In the genomic region with DNA sequence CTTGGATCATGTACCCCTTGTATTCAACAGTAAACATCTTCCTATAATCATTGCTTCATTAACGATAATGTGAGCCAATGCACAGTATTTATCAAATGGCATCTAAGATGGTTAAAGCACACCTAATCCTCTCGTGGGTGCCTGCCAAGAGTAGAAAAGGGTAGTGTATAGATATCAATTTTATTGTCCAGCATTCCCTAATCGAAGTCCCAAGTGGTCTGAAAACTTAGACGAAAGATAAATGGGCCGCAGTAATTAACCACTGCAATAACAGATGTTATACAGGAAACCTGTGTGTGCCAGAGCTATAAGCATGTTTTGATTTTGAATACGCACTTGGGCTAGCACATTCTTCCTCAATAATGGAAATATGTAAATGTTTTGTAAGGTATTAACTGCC, we compare ENCODE assay signal across 8 cellular contexts. TPM values are rescaled to one million over a fixed set of nuclear protein-coding genes. Genes with fewer than 3 reads are reported as not detected.
DNase-seq lines count a peak whose midpoint lies in the region; ATAC-seq and TF ChIP-seq lines count a peak whose summit lies in the region.

No MANE protein-coding gene starts in this region.

- no peaks in the 10 kb centered on the region for H3K36me3 ChIP-seq in left lung
- H3K36me3 ChIP-seq in stomach, result no peaks in the 10 kb centered on the region

- H3K27me3 ChIP-seq in left lung (no peaks in the 10 kb centered on the region), stomach (no peaks in the 10 kb centered on the region)

- H3K27me3 Mint-ChIP-seq in activated naive CD8-positive, alpha-beta T cell treated with anti-CD3 and anti-CD28 coated beads, Interleukin-2, amount 50 U/mL, for 24 hours, result no peaks in the 10 kb centered on the region

- H3K27ac ChIP-seq in left lung (peak overlapping the region; percentile 88 to 98), stomach (peak overlapping the region in 4 of 5 donors; percentile 90 to 95 (median 94))

- DNase-seq in DMS 273 (lab: John Stamatoyannopoulos, UW; ENCODE audit: unreplicated experiment), result peak; percentile 42
- no peak for DNase-seq in DMS 273 treated with DMSO at 0.1 percent for 48 hours (lab: John Stamatoyannopoulos, UW)
- DNase-seq in activated naive CD8-positive, alpha-beta T cell treated with anti-CD3 and anti-CD28 coated beads, Interleukin-2, amount 50 U/mL, for 24 hours, result no peak
- DNase-seq in left lung, result no peak
- DNase-seq in stomach, result no peak
- no peak for DNase-seq in hypothalamus (lab: John Stamatoyannopoulos, UW)

- peak overlapping the region; percentile 88 for H3K4me3 Mint-ChIP-seq in activated naive CD8-positive, alpha-beta T cell treated with anti-CD3 and anti-CD28 coated beads, Interleukin-2, amount 50 U/mL, for 24 hours

- no peak for ATAC-seq in activated naive CD8-positive, alpha-beta T cell treated with anti-CD3 and anti-CD28 coated beads, Interleukin-2, amount 50 U/mL, for 24 hours
- no peak for ATAC-seq in left lung
- ATAC-seq in HG02798 (IDR thresholded peaks at IDR 0.05; ENCODE audit: poor library complexity, unreplicated experiment), result no peak
- ATAC-seq in GM18519 (IDR thresholded peaks at IDR 0.05; ENCODE audit: low FRiP score, unreplicated experiment), result no peak

- TF ChIP-seq POLR2A in stomach (IDR thresholded peaks at IDR 0.05), result no peak

- peaks cover 28% of the 10 kb centered on the region for H3K4me1 Mint-ChIP-seq in activated naive CD8-positive, alpha-beta T cell treated with anti-CD3 and anti-CD28 coated beads, Interleukin-2, amount 50 U/mL, for 24 hours

- WGBS in stomach, 5 donors, result 8 to 23% (median 14%) methylated on average over 6 of the region's 6 CpGs

- no peaks in the 10 kb centered on the region for H3K9me3 Mint-ChIP-seq in activated naive CD8-positive, alpha-beta T cell treated with anti-CD3 and anti-CD28 coated beads, Interleukin-2, amount 50 U/mL, for 24 hours

- peak overlapping the region; percentile 53 to 54 for H3K4me3 ChIP-seq in left lung
- peak overlapping the region; percentile 53 to 64 (median 60) for H3K4me3 ChIP-seq in stomach

- H3K9me3 ChIP-seq in left lung (no peaks in the 10 kb centered on the region), stomach (no peaks in the 10 kb centered on the region)

- TF ChIP-seq CTCF in left lung (IDR thresholded peaks at IDR 0.05), result no peak
- TF ChIP-seq CTCF in stomach (IDR thresholded peaks at IDR 0.05), result no peak

- intact Hi-C loops in left lung (cut with DNase I) (loop anchor here in 1 of 2 donors (10.0 kb wide), 1 partner anchor 123 kb away; no protein-coding TSS in a partner anchor), stomach (cut with DNase I; ENCODE audit: low total_unique reads) (no loop called here)

- TF ChIP-seq EP300 in stomach (IDR thresholded peaks at IDR 0.05), result no peak

- peaks cover 11 to 38% of the 10 kb centered on the region in 2 donors for H3K4me1 ChIP-seq in left lung
- H3K4me1 ChIP-seq in stomach, result peaks cover 24 to 36% (median 30%) of the 10 kb centered on the region in 4 donors

- no peaks in the 10 kb centered on the region for H3K36me3 Mint-ChIP-seq in activated naive CD8-positive, alpha-beta T cell treated with anti-CD3 and anti-CD28 coated beads, Interleukin-2, amount 50 U/mL, for 24 hours (ENCODE audit: low read depth)

- H3K27ac Mint-ChIP-seq in activated naive CD8-positive, alpha-beta T cell treated with anti-CD3 and anti-CD28 coated beads, Interleukin-2, amount 50 U/mL, for 24 hours, result no peak overlapping the region

RNA-seq across cellular contexts. Expression of a gene that starts 0.6 kb away (rescaled TPM):
- 10 to 100 TPM; 75.9 to 86.3 TPM for total RNA-seq in left lung
- 10 to 100 TPM; 23.9 to 74.5 (median 50.0) TPM for total RNA-seq in stomach
- polyA plus RNA-seq in stomach, result 10 to 100 TPM in 2 of 3 donors, 1 to 10 TPM in 1; 8.3 to 17.6 (median 15.9) TPM
